14 cellular contexts compared by ENCODE assay signal in genomic region chr9:34576943-34577634, GRCh38. TPM values are rescaled to one million over a fixed set of nuclear protein-coding genes. Genes with fewer than 3 reads are reported as not detected.
DNase-seq lines count a peak whose midpoint lies in the region; ATAC-seq and TF ChIP-seq lines count a peak whose summit lies in the region.
"Had no signal": no experiment of that assay in that cellular context is flagged by ENCODE, and none has a peak within 500 bp of the region (broad histone marks: within the 10 kb centered on the region; RNA-seq: fewer than 3 reads in every experiment).

No MANE protein-coding gene starts in this region.

- intact Hi-C loops in breast epithelium (cut with DNase I; ENCODE audit: low total_unique reads) (no loop called here), MCF 10A (cut with micrococcal nuclease) (no loop called here), transverse colon (cut with DNase I; ENCODE audit: low total_unique reads) (no loop called here)

- peak overlapping the region in 1 of 2 experiments; percentile 34 for H3K23ac ChIP-seq in mesenchymal stem cell (ENCODE audit: low read length in 2 of 2)

- POLR2A ChIA-PET in MCF 10A (lab: Yijun Ruan, JAX): interaction anchor here (0.6 kb wide), 1 partner anchor 43 kb away, joined by 3 read pairs; the partner anchor contains the start of gene DCTN3

- no peak for TF ChIP-seq POLR2A in breast epithelium (IDR thresholded peaks at IDR 0.05)
- TF ChIP-seq POLR2A in transverse colon (IDR thresholded peaks at IDR 0.05): no peak

- peak overlapping the region; percentile 66 for H3K4me2 ChIP-seq in mesenchymal stem cell (ENCODE audit: low read length, poor library complexity, severe bottlenecking)

- 24% methylated on average over 10 of the region's 10 CpGs for WGBS in mesenchymal stem cell
- WGBS in transverse colon (ENCODE audit: low coverage in 1 of 2), 2 donors: 46 to 56% methylated on average over 3 to 10 of the region's 10 CpGs

- H3K4me3 Mint-ChIP-seq in MCF 10A (ENCODE audit: unreplicated experiment): no peak overlapping the region
- peak overlapping the region; percentile 74 to 76 for H3K4me3 Mint-ChIP-seq in stimulated activated naive B cell treated with anti-CD40 and anti-IgM and Interleukin-4, amounts not matched to agents 10 μg/mL and 1 μg/mL and 100 μg/mL, for 72 hours

- H3K27me3 ChIP-seq in breast epithelium (peaks cover 0 to 15% of the 10 kb centered on the region in 2 donors), mesenchymal stem cell (ENCODE audit: control insufficient read depth in 1 of 2, insufficient read depth in 1 of 2, low read length in 2 of 2) (peaks cover 62 to 95% of the 10 kb centered on the region in 2 experiments), transverse colon (peaks cover 43% of the 10 kb centered on the region)

- H3K36me3 Mint-ChIP-seq in MCF 10A (ENCODE audit: insufficient read depth, unreplicated experiment): no peaks in the 10 kb centered on the region
- no peaks in the 10 kb centered on the region for H3K36me3 Mint-ChIP-seq in stimulated activated naive B cell treated with anti-CD40 and anti-IgM and Interleukin-4, amounts not matched to agents 10 μg/mL and 1 μg/mL and 100 μg/mL, for 72 hours

- no peak for DNase-seq in breast epithelium (ENCODE audit: low spot score in 2 of 2)
- DNase-seq in MCF 10A (ENCODE audit: unreplicated experiment): no peak
- DNase-seq in astrocyte of the hippocampus (ENCODE audit: low read depth, low spot score): peak; percentile 50
- DNase-seq in mesenchymal stem cell: no peak
- no peak for DNase-seq in stimulated activated naive B cell treated with anti-CD40 and anti-IgM and Interleukin-4, amounts not matched to agents 10 μg/mL and 1 μg/mL and 100 μg/mL, for 72 hours
- no peak for DNase-seq in transverse colon
- DNase-seq: NCI-H1105, NCI-H748 treated with DMSO at 0.1 percent for 48 hours, occipital lobe had no signal

- peak overlapping the region in 1 of 2 donors; percentile 70 for H3K27ac ChIP-seq in breast epithelium
- no peak overlapping the region for H3K27ac ChIP-seq in mesenchymal stem cell (ENCODE audit: low read length, poor library complexity, severe bottlenecking)
- H3K27ac ChIP-seq in transverse colon: no peak overlapping the region
- H3K27ac ChIP-seq: colonic mucosa had no signal

- no peak overlapping the region for H3K14ac ChIP-seq in mesenchymal stem cell (ENCODE audit: low read length in 2 of 2)

- H4K91ac ChIP-seq in mesenchymal stem cell (ENCODE audit: low read length): no peak overlapping the region

- no peak overlapping the region for H3K18ac ChIP-seq in mesenchymal stem cell (ENCODE audit: low read depth in 1 of 2, low read length in 2 of 2)

- no peak overlapping the region for H2AK5ac ChIP-seq in mesenchymal stem cell (ENCODE audit: low read length, severe bottlenecking)

- H3K27me3 Mint-ChIP-seq in MCF 10A (ENCODE audit: insufficient read depth, unreplicated experiment): peaks cover 44% of the 10 kb centered on the region
- peaks cover 65 to 84% of the 10 kb centered on the region in 2 donors for H3K27me3 Mint-ChIP-seq in stimulated activated naive B cell treated with anti-CD40 and anti-IgM and Interleukin-4, amounts not matched to agents 10 μg/mL and 1 μg/mL and 100 μg/mL, for 72 hours

- no peak overlapping the region for H2BK15ac ChIP-seq in mesenchymal stem cell (ENCODE audit: low read depth, poor library complexity, severe bottlenecking)

- in situ Hi-C loops in transverse colon (cut with MboI; ENCODE audit: low pct_ligation_motif_present in 1 of 4, low pct_unique_long_range_greater_than_20kb in 1 of 4, low sequenced_read_pairs in 3 of 4): no loop called here

- H3K4me3 ChIP-seq in breast epithelium (peak overlapping the region in 2 of 3 donors; percentile 49 to 67), mesenchymal stem cell (ENCODE audit: insufficient read depth in 1 of 2, low read depth in 1 of 2, low read length in 2 of 2) (peak overlapping the region in 1 of 2 experiments; percentile 7), transverse colon (no peak overlapping the region)
- H3K4me3 ChIP-seq: colonic mucosa had no signal

- H3K4me1 ChIP-seq in breast epithelium (no peaks in the 10 kb centered on the region), mesenchymal stem cell (ENCODE audit: control insufficient read depth, insufficient read depth, low read depth, low read length) (peaks cover 12% of the 10 kb centered on the region), transverse colon (peaks cover 0 to 38% (median 9%) of the 10 kb centered on the region in 4 donors)

- no peaks in the 10 kb centered on the region for H3K79me1 ChIP-seq in mesenchymal stem cell (replicated peaks; ENCODE audit: low read length, poor library complexity, severe bottlenecking)

- H3K4me1 Mint-ChIP-seq in MCF 10A (ENCODE audit: insufficient read depth, unreplicated experiment): no peaks in the 10 kb centered on the region
- peaks cover 7 to 9% of the 10 kb centered on the region in 2 donors for H3K4me1 Mint-ChIP-seq in stimulated activated naive B cell treated with anti-CD40 and anti-IgM and Interleukin-4, amounts not matched to agents 10 μg/mL and 1 μg/mL and 100 μg/mL, for 72 hours

- H2BK120ac ChIP-seq in mesenchymal stem cell (ENCODE audit: low read depth, low read length): no peak overlapping the region

- H3K4ac ChIP-seq in mesenchymal stem cell (ENCODE audit: low read depth in 1 of 2, low read length in 2 of 2): no peak overlapping the region

- TF ChIP-seq EP300 in transverse colon (IDR thresholded peaks at IDR 0.05; ENCODE audit: low read depth): no peak

- H3K9me3 Mint-ChIP-seq in MCF 10A (ENCODE audit: unreplicated experiment): no peaks in the 10 kb centered on the region
- no peaks in the 10 kb centered on the region for H3K9me3 Mint-ChIP-seq in stimulated activated naive B cell treated with anti-CD40 and anti-IgM and Interleukin-4, amounts not matched to agents 10 μg/mL and 1 μg/mL and 100 μg/mL, for 72 hours

- no peak overlapping the region for H3K27ac Mint-ChIP-seq in MCF 10A (ENCODE audit: low read depth, unreplicated experiment)
- H3K27ac Mint-ChIP-seq in stimulated activated naive B cell treated with anti-CD40 and anti-IgM and Interleukin-4, amounts not matched to agents 10 μg/mL and 1 μg/mL and 100 μg/mL, for 72 hours: no peak overlapping the region

- TF ChIP-seq CTCF in breast epithelium (IDR thresholded peaks at IDR 0.05): no peak
- TF ChIP-seq CTCF in MCF 10A (IDR thresholded peaks at IDR 0.05; ENCODE audit: unreplicated experiment): no peak
- TF ChIP-seq CTCF in transverse colon (IDR thresholded peaks at IDR 0.05): no peak

- ATAC-seq in stimulated activated naive B cell treated with anti-CD40 and anti-IgM and Interleukin-4, amounts not matched to agents 10 μg/mL and 1 μg/mL and 100 μg/mL, for 72 hours (replicated peaks): no peak
- ATAC-seq in HG02870 (IDR thresholded peaks at IDR 0.05; ENCODE audit: unreplicated experiment) (no peak), GM21515 (IDR thresholded peaks at IDR 0.05; ENCODE audit: unreplicated experiment) (no peak)

- H3K36me3 ChIP-seq in breast epithelium: no peaks in the 10 kb centered on the region
- H3K36me3 ChIP-seq in mesenchymal stem cell (ENCODE audit: control insufficient read depth in 1 of 2, insufficient read depth in 2 of 2, low read depth in 1 of 2, low read length in 2 of 2): no peaks in the 10 kb centered on the region
- H3K36me3 ChIP-seq in transverse colon: no peaks in the 10 kb centered on the region
- H3K36me3 ChIP-seq: colonic mucosa had no signal

- H2BK12ac ChIP-seq in mesenchymal stem cell (ENCODE audit: low read length in 2 of 2): no peak overlapping the region

- no peak overlapping the region for H2BK5ac ChIP-seq in mesenchymal stem cell (ENCODE audit: low read depth, low read length, poor library complexity, severe bottlenecking)

- H4K8ac ChIP-seq in mesenchymal stem cell (ENCODE audit: low read length): no peak overlapping the region

- BruUV-seq in MCF 10A (replicated peaks; lab: Mats Ljungman, UMichigan): no TSS peak

- H3K9me3 ChIP-seq in breast epithelium (no peaks in the 10 kb centered on the region), mesenchymal stem cell (ENCODE audit: control insufficient read depth, low read length) (no peaks in the 10 kb centered on the region), transverse colon (no peaks in the 10 kb centered on the region)
- H3K9me3 ChIP-seq: colonic mucosa had no signal

- no peak overlapping the region for H3K9ac ChIP-seq in mesenchymal stem cell (ENCODE audit: low read length)

- CTCF ChIA-PET in MCF 10A (lab: Yijun Ruan, JAX): interaction anchor here (1.1 to 2.7 kb wide), 2 partner anchors 15 to 76 kb away, joined by 4 to 13 read pairs; no protein-coding TSS in a partner anchor

- no peak overlapping the region for H2AFZ ChIP-seq in mesenchymal stem cell (ENCODE audit: low read depth, low read length)

RNA-seq across cellular contexts. Expression of gene CNTFR, which starts 12.4 kb away (rescaled TPM):
- total RNA-seq in breast epithelium (100 to 1,000 TPM in 1 of 3 donors, 10 to 100 TPM in 2; 11.3 to 103 (median 15.4) TPM), MCF 10A (2022) (not detected in 2 replicates), transverse colon (10 to 100 TPM in 1 of 4 donors, 1 to 10 TPM in 3; 5.2 to 59.1 (median 6.8) TPM)
- polyA plus RNA-seq in mesenchymal stem cell (2013, experiment 1 of 2): 0.03 TPM
- polyA plus RNA-seq in mesenchymal stem cell (2013, experiment 2 of 2): 0.01 TPM
- total RNA-seq: HT-29 had no signal

RNA-seq across cellular contexts. Expression of gene RPP25L, which starts 34.8 kb away (rescaled TPM):
- total RNA-seq in breast epithelium (10 to 100 TPM; 28.5 to 37.9 (median 36.4) TPM), MCF 10A (2022) (41.6 and 42.8 TPM in 2 replicates), transverse colon (10 to 100 TPM in 2 of 4 donors, 1 to 10 TPM in 2; 3.0 to 65.5 (median 22.1) TPM)
- polyA plus RNA-seq in mesenchymal stem cell (2013, experiment 1 of 2): 22.9 TPM
- polyA plus RNA-seq in mesenchymal stem cell (2013, experiment 2 of 2): 22.5 TPM

RNA-seq across cellular contexts. Expression of gene DCTN3, which starts 43.2 kb away (rescaled TPM):
- total RNA-seq in breast epithelium (100 to 1,000 TPM in 2 of 3 donors, 10 to 100 TPM in 1; 84.0 to 114 (median 113) TPM), MCF 10A (2022) (88.5 and 92.4 TPM in 2 replicates), transverse colon (10 to 100 TPM; 41.6 to 78.9 (median 54.0) TPM)
- polyA plus RNA-seq in mesenchymal stem cell (2013, experiment 1 of 2): 96.8 TPM
- polyA plus RNA-seq in mesenchymal stem cell (2013, experiment 2 of 2): 99.4 TPM

RNA-seq across cellular contexts. Expression of gene ARID3C, which starts 51.8 kb away (rescaled TPM):
- total RNA-seq in breast epithelium: under 1 TPM in 1 of 3 donors, not detected in 2; 0.29 TPM
- not detected in 2 replicates for total RNA-seq in MCF 10A (2022)
- 0.04 TPM for polyA plus RNA-seq in mesenchymal stem cell (2013, experiment 1 of 2)
- polyA plus RNA-seq in mesenchymal stem cell (2013, experiment 2 of 2): 0.04 TPM
- not detected for total RNA-seq in transverse colon
- total RNA-seq: colonic mucosa, HT-29, occipital lobe had no signal
- polyA plus RNA-seq: keratinocyte had no signal

RNA-seq across cellular contexts. Expression of gene ENHO, which starts 54.3 kb away (rescaled TPM):
- total RNA-seq in breast epithelium (1 to 10 TPM in 2 of 3 donors, under 1 TPM in 1; 0.33 to 5.4 (median 1.8) TPM), MCF 10A (2022) (not detected in 2 replicates), transverse colon (1 to 10 TPM in 2 of 4 donors, not detected in 2; 1.4 to 1.7 TPM)
- polyA plus RNA-seq in mesenchymal stem cell (2013, experiment 1 of 2): 0.43 TPM
- polyA plus RNA-seq in mesenchymal stem cell (2013, experiment 2 of 2): 0.37 TPM
- polyA plus RNA-seq: keratinocyte had no signal

Comparison
In these comparisons a context has a peak if more than half of its experiments do, and no peak if none do; other contexts are left out.
1. H3K4me3 ChIP-seq: peak in breast epithelium (2 of 3); none in transverse colon (0 of 4).